In genomic region chr1:93847811-93848288, GRCh38 we compare ENCODE assay signal across 8 cellular contexts. TPM values are rescaled to one million over a fixed set of nuclear protein-coding genes. Genes with fewer than 3 reads are reported as not detected.
DNase-seq lines count a peak whose midpoint lies in the region; ATAC-seq, FAIRE-seq and TF ChIP-seq lines count a peak whose summit lies in the region.

No MANE protein-coding gene starts in this region.

- peaks cover 21% of the 10 kb centered on the region for H3K9me3 Mint-ChIP-seq in neural progenitor cell

- no peaks in the 10 kb centered on the region for H3K27me3 ChIP-seq in HUES6 (ENCODE audit: control insufficient read depth, insufficient read depth, low read length)
- no peaks in the 10 kb centered on the region for H3K27me3 ChIP-seq in neural progenitor cell

- peaks cover 21% of the 10 kb centered on the region for H3F3A ChIP-seq in neural progenitor cell (ENCODE audit: low read depth)

- H3K27ac Mint-ChIP-seq in neural progenitor cell, result peak overlapping the region; percentile 97

- H3K4me3 ChIP-seq in HUES6 (ENCODE audit: low read depth, low read length) (peak overlapping the region; percentile 90), fibroblast of villous mesenchyme (ENCODE audit: low read depth, low read length) (peak overlapping the region; percentile 80), neural progenitor cell (peak overlapping the region; percentile 93)

- peaks cover 13% of the 10 kb centered on the region for H3K36me3 Mint-ChIP-seq in neural progenitor cell

- peaks cover 24% of the 10 kb centered on the region for H3K27me3 Mint-ChIP-seq in neural progenitor cell (ENCODE audit: insufficient read depth, low read depth)

- H3K79me2 ChIP-seq in neural progenitor cell (ENCODE audit: low read depth), result no peaks in the 10 kb centered on the region

- peak; percentile 63 for DNase-seq in D341Med (ENCODE audit: low spot score)
- DNase-seq in RCC 7860 (ENCODE audit: low spot score), result peak; percentile 73
- peak; percentile 65 for DNase-seq in activated effector memory CD4-positive, alpha-beta T cell treated with Interleukin-2 at 50 U/mL for 16 hours
- peak; percentile 67 for DNase-seq in fibroblast of villous mesenchyme (ENCODE audit: low read depth)
- peak; percentile 86 for DNase-seq in neural progenitor cell (ENCODE audit: low spot score)
- DNase-seq in stromal cell of bone marrow (ENCODE audit: low read depth), result peak; percentile 44

- H3K4me2 ChIP-seq in neural progenitor cell, result peak overlapping the region; percentile 82

- H3K27ac ChIP-seq in HUES6 (ENCODE audit: low read depth, low read length) (peak overlapping the region; percentile 74; the same call in 1 of the 2 replicates), neural progenitor cell (no peak overlapping the region)

- peaks cover 21% of the 10 kb centered on the region for H3K4me1 Mint-ChIP-seq in neural progenitor cell

- peak overlapping the region; percentile 93 for H2AFZ ChIP-seq in neural progenitor cell (replicated peaks)

- H3K9me3 ChIP-seq in HUES6 (ENCODE audit: control insufficient read depth, insufficient read depth, low read depth, low read length) (0 out of 2 replicates have a peak, but pooled peaks cover 7% of the 10 kb centered on the region), neural progenitor cell (ENCODE audit: low read depth) (no peaks in the 10 kb centered on the region)

- no peaks in the 10 kb centered on the region for H4K20me1 ChIP-seq in neural progenitor cell (ENCODE audit: low read depth)

- peak; percentile 12 for ATAC-seq in GM21447 (IDR thresholded peaks at IDR 0.05; ENCODE audit: unreplicated experiment)

- H3K4me1 ChIP-seq in HUES6 (ENCODE audit: control insufficient read depth, insufficient read depth, low read length) (peaks cover 14% of the 10 kb centered on the region), neural progenitor cell (no peaks in the 10 kb centered on the region)

- peaks cover 6% of the 10 kb centered on the region for H3K36me3 ChIP-seq in HUES6 (ENCODE audit: control insufficient read depth, insufficient read depth, low read length)
- no peaks in the 10 kb centered on the region for H3K36me3 ChIP-seq in neural progenitor cell

- H3K4me3 Mint-ChIP-seq in neural progenitor cell, result peak overlapping the region; percentile 96

- H3K9ac ChIP-seq in HUES6 (ENCODE audit: low read length), result peak overlapping the region; percentile 81
- no peak overlapping the region for H3K9ac ChIP-seq in neural progenitor cell

- no peak for FAIRE-seq in RCC 7860 (lab: Jason Lieb, UNC)

- TF ChIP-seq CTCF in fibroblast of villous mesenchyme (IDR thresholded peaks at IDR 0.05; ENCODE audit: insufficient read depth, low read depth, low read length) (no peak), neural progenitor cell (IDR thresholded peaks at IDR 0.05) (no peak)

RNA-seq across cellular contexts. Expression of gene DNTTIP2, which starts 31.2 kb away (rescaled TPM):
- 25.1 and 31.5 TPM in 2 replicates for total RNA-seq in fibroblast of villous mesenchyme
- 36.1 and 62.5 TPM in 2 replicates for total RNA-seq in neural progenitor cell (ENCODE audit: low replicate concordance)
